22 cellular contexts compared by ENCODE assay signal in the genomic region with DNA sequence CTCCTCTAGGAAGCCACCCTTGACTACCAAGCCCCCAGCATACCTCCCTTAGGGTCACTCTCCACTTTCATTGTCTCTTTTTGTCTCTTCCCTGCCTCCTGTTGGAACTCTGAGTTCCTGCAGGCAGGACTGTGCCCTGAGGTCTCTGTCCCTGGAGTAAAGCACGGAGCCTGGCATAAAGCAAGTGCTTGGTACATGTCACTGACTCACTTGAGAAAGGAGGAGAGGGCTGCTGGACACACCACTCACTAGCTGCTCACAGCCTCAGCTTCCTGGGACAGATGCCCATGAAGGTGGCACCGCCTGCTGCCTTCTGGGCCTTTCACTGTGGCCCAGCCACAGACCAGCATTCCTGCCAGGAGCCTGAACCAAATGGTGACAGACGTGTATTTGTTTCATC.
DNase-seq lines count a peak whose midpoint lies in the region; ATAC-seq and TF ChIP-seq lines count a peak whose summit lies in the region.
"Had no signal": no experiment of that assay in that cellular context is flagged by ENCODE, and none has a peak within 500 bp of the region (broad histone marks: within the 10 kb centered on the region; RNA-seq: fewer than 3 reads in every experiment).

No MANE protein-coding gene starts in this region.

- no peak overlapping the region for H3K9ac ChIP-seq in mammary epithelial cell (ENCODE audit: insufficient read depth, low read length)
- H3K9ac ChIP-seq in MM.1S (ENCODE audit: low read length), result peak overlapping the region; percentile 94; the same call in 1 of the 2 replicates
- H3K9ac ChIP-seq: GM23248 had no signal

- H2AFZ ChIP-seq in mammary epithelial cell (ENCODE audit: low read depth, low read length), result no peak overlapping the region
- no peak overlapping the region for H2AFZ ChIP-seq in MM.1S (ENCODE audit: low read length)
- H2AFZ ChIP-seq: GM23248 had no signal

- H3K36me3 ChIP-seq in breast epithelium, result no peaks in the 10 kb centered on the region
- H3K36me3 ChIP-seq in mammary epithelial cell (ENCODE audit: insufficient read depth, low read length), result peaks cover 8% of the 10 kb centered on the region
- no peaks in the 10 kb centered on the region for H3K36me3 ChIP-seq in MM.1S (replicated peaks; ENCODE audit: insufficient read depth, low read length)

- no peak overlapping the region for H3K4me3 ChIP-seq in breast epithelium
- H3K4me3 ChIP-seq in mammary epithelial cell (replicated peaks in 1 of 3; ENCODE audit: insufficient read depth in 1 of 3, low read depth in 2 of 3, low read length in 3 of 3), result no peak overlapping the region
- H3K4me3 ChIP-seq in MM.1S (ENCODE audit: low read length), result no peak overlapping the region
- H3K4me3 ChIP-seq: cardiac muscle cell, GM23248, stomach, transverse colon had no signal

- no peak for ATAC-seq in stimulated activated memory B cell treated with anti-CD40 and anti-IgM and Interleukin-4, amounts not matched to agents 10 μg/mL and 1 μg/mL and 100 μg/mL, for 72 hours
- no peak for ATAC-seq in left ventricle myocardium superior

- H3K27ac ChIP-seq in breast epithelium (peak overlapping the region; percentile 19 to 29), mammary epithelial cell (ENCODE audit: insufficient read depth, low read depth, low read length) (no peak overlapping the region), MM.1S (ENCODE audit: low read length) (peak overlapping the region; percentile 98)
- H3K27ac ChIP-seq: cardiac muscle cell, GM23248, stomach, VCaP had no signal

- peaks cover 19% of the 10 kb centered on the region for H3K9me3 Mint-ChIP-seq in activated CD4-positive, alpha-beta memory T cell treated with anti-CD3 and anti-CD28 coated beads, Interleukin-2, amount 10 ng/mL, durations not matched to agents 7 days and 5 days
- H3K9me3 Mint-ChIP-seq in stimulated activated memory B cell treated with anti-CD40 and anti-IgM and Interleukin-4, amounts not matched to agents 10 μg/mL and 1 μg/mL and 100 μg/mL, for 72 hours, result peaks cover 8% of the 10 kb centered on the region
- H3K9me3 Mint-ChIP-seq in chondrocyte (ENCODE audit: low read depth), result peaks cover 17% of the 10 kb centered on the region

- no peaks in the 10 kb centered on the region for H3K79me2 ChIP-seq in mammary epithelial cell (ENCODE audit: insufficient read depth, low read length)
- no peaks in the 10 kb centered on the region; the same call in 1 of the 2 replicates for H3K79me2 ChIP-seq in MM.1S (ENCODE audit: low read length)

- WGBS in mammary epithelial cell (ENCODE audit: low coverage, missing lambda C conversion rate), result 89% methylated on average over 3 of the region's 3 CpGs

- in situ Hi-C loops in mammary epithelial cell (cut with MboI; ENCODE audit: low sequenced_read_pairs in 2 of 2), result no loop called here

- TF ChIP-seq POLR2A in breast epithelium (IDR thresholded peaks at IDR 0.05), result no peak

- H3K36me3 Mint-ChIP-seq in activated CD4-positive, alpha-beta memory T cell treated with anti-CD3 and anti-CD28 coated beads, Interleukin-2, amount 10 ng/mL, durations not matched to agents 7 days and 5 days (ENCODE audit: low read depth), result peaks cover 57% of the 10 kb centered on the region
- H3K36me3 Mint-ChIP-seq in stimulated activated memory B cell treated with anti-CD40 and anti-IgM and Interleukin-4, amounts not matched to agents 10 μg/mL and 1 μg/mL and 100 μg/mL, for 72 hours, result peaks cover 68% of the 10 kb centered on the region
- peaks cover 13% of the 10 kb centered on the region for H3K36me3 Mint-ChIP-seq in chondrocyte (ENCODE audit: low read depth)

- H3K27ac Mint-ChIP-seq in activated CD4-positive, alpha-beta memory T cell treated with anti-CD3 and anti-CD28 coated beads, Interleukin-2, amount 10 ng/mL, durations not matched to agents 7 days and 5 days, result peak overlapping the region; percentile 21
- peak overlapping the region; percentile 19 for H3K27ac Mint-ChIP-seq in stimulated activated memory B cell treated with anti-CD40 and anti-IgM and Interleukin-4, amounts not matched to agents 10 μg/mL and 1 μg/mL and 100 μg/mL, for 72 hours
- no peak overlapping the region for H3K27ac Mint-ChIP-seq in chondrocyte (ENCODE audit: unreplicated experiment)
- H3K27ac Mint-ChIP-seq: activated T-helper 2 cell treated with anti-CD3 and anti-CD28 coated beads, Interferon-gamma antibody, Interleukin-2, Interleukin-4, amounts not matched to agents 10 μg/mL and 5 μg/mL and 100 μg/mL, durations not matched to agents 14 hours and 24 hours and 36 hours had no signal

- H3F3A ChIP-seq in MM.1S (ENCODE audit: insufficient read depth, low read length), result peaks cover 51% of the 10 kb centered on the region

- H3K4me3 Mint-ChIP-seq in activated CD4-positive, alpha-beta memory T cell treated with anti-CD3 and anti-CD28 coated beads, Interleukin-2, amount 10 ng/mL, durations not matched to agents 7 days and 5 days, result no peak overlapping the region
- no peak overlapping the region for H3K4me3 Mint-ChIP-seq in stimulated activated memory B cell treated with anti-CD40 and anti-IgM and Interleukin-4, amounts not matched to agents 10 μg/mL and 1 μg/mL and 100 μg/mL, for 72 hours
- no peak overlapping the region for H3K4me3 Mint-ChIP-seq in chondrocyte (ENCODE audit: unreplicated experiment)

- H3K4me2 ChIP-seq in mammary epithelial cell (ENCODE audit: insufficient read depth, low read depth, low read length) (no peak overlapping the region), MM.1S (ENCODE audit: low read depth, low read length) (no peak overlapping the region)

- POLR2A ChIA-PET in activated CD4-positive, alpha-beta memory T cell treated with anti-CD3 and anti-CD28 coated beads, Interleukin-2, amount 10 ng/mL, durations not matched to agents 7 days and 5 days (lab: Charles Lee), result no interaction called here

- CTCF ChIA-PET in mammary epithelial cell (lab: Charles Lee; ENCODE audit: low non-redundant PET), result no interaction called here
- CTCF ChIA-PET in activated CD4-positive, alpha-beta memory T cell treated with anti-CD3 and anti-CD28 coated beads, Interleukin-2, amount 10 ng/mL, durations not matched to agents 7 days and 5 days (lab: Charles Lee), result interaction anchor here (1.2 to 1.3 kb wide), 2 partner anchors 15 to 16 kb away, joined by 4 to 5 read pairs; no protein-coding TSS in a partner anchor

- intact Hi-C loops in breast epithelium (cut with DNase I; ENCODE audit: low total_unique reads), result no loop called here
- intact Hi-C loops in mammary epithelial cell (cut with micrococcal nuclease), result no loop called here
- intact Hi-C loops in left ventricle myocardium superior (cut with micrococcal nuclease), result no loop called here

- H3K27me3 ChIP-seq in breast epithelium (no peaks in the 10 kb centered on the region), mammary epithelial cell (ENCODE audit: insufficient read depth, low read length) (no peaks in the 10 kb centered on the region), MM.1S (replicated peaks; ENCODE audit: insufficient read depth, low read length) (no peaks in the 10 kb centered on the region)
- H3K27me3 ChIP-seq: cardiac muscle cell, stomach, transverse colon had no signal

- dilution Hi-C loops in mammary epithelial cell (cut with HindIII; ENCODE audit: low sequenced_read_pairs), result no loop called here

- H3K4me1 ChIP-seq in breast epithelium (no peaks in the 10 kb centered on the region), mammary epithelial cell (ENCODE audit: insufficient read depth, low read length) (no peaks in the 10 kb centered on the region), MM.1S (ENCODE audit: low read length) (peaks cover 59% of the 10 kb centered on the region)
- H3K4me1 ChIP-seq: stomach, transverse colon had no signal

- H4K20me1 ChIP-seq in mammary epithelial cell (ENCODE audit: insufficient read depth, low read length) (no peaks in the 10 kb centered on the region), MM.1S (ENCODE audit: insufficient read depth, low read length) (no peaks in the 10 kb centered on the region)

- peak in 1 of 2 donors; percentile 50 for DNase-seq in breast epithelium (ENCODE audit: low spot score in 2 of 2)
- no peak for DNase-seq in mammary epithelial cell
- no peak for DNase-seq in MM.1S
- no peak for DNase-seq in activated CD4-positive, alpha-beta memory T cell treated with anti-CD3 and anti-CD28 coated beads, Interleukin-2, amount 10 ng/mL, durations not matched to agents 7 days and 5 days
- DNase-seq in left ventricle myocardium superior, result no peak
- DNase-seq in chondrocyte (ENCODE audit: low spot score), result no peak
- DNase-seq: amygdala; dermis blood vessel endothelial cell; GM23248; kidney glomerular epithelial cell; NCI-H1092; NCI-H1930; NCI-H774; occipital lobe; SIG-M5; stimulated activated CD4-positive, alpha-beta T cell treated with anti-CD3 and anti-CD28 coated beads, Interleukin-4, amount 100 ng/mL, for 24 hours; stomach; transverse colon had no signal

- TF ChIP-seq CTCF in breast epithelium (IDR thresholded peaks at IDR 0.05) (no peak), mammary epithelial cell (conservative IDR thresholded peaks at IDR 0.05 in 1 of 2, IDR thresholded peaks at IDR 0.05 in 1 of 2; ENCODE audit: extremely low read depth in 1 of 2, insufficient read depth in 1 of 2, low read depth in 1 of 2, low read length in 2 of 2) (no peak), MM.1S (IDR thresholded peaks at IDR 0.05; ENCODE audit: low read length) (peak; percentile 23), chondrocyte (IDR thresholded peaks at IDR 0.05) (no peak)

- no TSS peak for BruUV-seq in mammary epithelial cell (replicated peaks; lab: Mats Ljungman, UMichigan)

- H3K9me3 ChIP-seq in breast epithelium (peaks cover 23 to 24% of the 10 kb centered on the region in 2 donors), mammary epithelial cell (replicated peaks; ENCODE audit: insufficient read depth, low read length) (peaks cover 5% of the 10 kb centered on the region), MM.1S (replicated peaks; ENCODE audit: insufficient read depth, low read length) (no peaks in the 10 kb centered on the region)

- H3K9me2 ChIP-seq in MM.1S (replicated peaks; ENCODE audit: insufficient read depth, low read length), result no peaks in the 10 kb centered on the region

- peaks cover 15% of the 10 kb centered on the region for H3K4me1 Mint-ChIP-seq in activated CD4-positive, alpha-beta memory T cell treated with anti-CD3 and anti-CD28 coated beads, Interleukin-2, amount 10 ng/mL, durations not matched to agents 7 days and 5 days
- H3K4me1 Mint-ChIP-seq in stimulated activated memory B cell treated with anti-CD40 and anti-IgM and Interleukin-4, amounts not matched to agents 10 μg/mL and 1 μg/mL and 100 μg/mL, for 72 hours, result peaks cover 14% of the 10 kb centered on the region
- peaks cover 5% of the 10 kb centered on the region for H3K4me1 Mint-ChIP-seq in chondrocyte (ENCODE audit: low read depth)

- no peaks in the 10 kb centered on the region for H3K27me3 Mint-ChIP-seq in activated CD4-positive, alpha-beta memory T cell treated with anti-CD3 and anti-CD28 coated beads, Interleukin-2, amount 10 ng/mL, durations not matched to agents 7 days and 5 days
- no peaks in the 10 kb centered on the region for H3K27me3 Mint-ChIP-seq in stimulated activated memory B cell treated with anti-CD40 and anti-IgM and Interleukin-4, amounts not matched to agents 10 μg/mL and 1 μg/mL and 100 μg/mL, for 72 hours
- no peaks in the 10 kb centered on the region for H3K27me3 Mint-ChIP-seq in chondrocyte (ENCODE audit: low read depth)
